In the genomic region with DNA sequence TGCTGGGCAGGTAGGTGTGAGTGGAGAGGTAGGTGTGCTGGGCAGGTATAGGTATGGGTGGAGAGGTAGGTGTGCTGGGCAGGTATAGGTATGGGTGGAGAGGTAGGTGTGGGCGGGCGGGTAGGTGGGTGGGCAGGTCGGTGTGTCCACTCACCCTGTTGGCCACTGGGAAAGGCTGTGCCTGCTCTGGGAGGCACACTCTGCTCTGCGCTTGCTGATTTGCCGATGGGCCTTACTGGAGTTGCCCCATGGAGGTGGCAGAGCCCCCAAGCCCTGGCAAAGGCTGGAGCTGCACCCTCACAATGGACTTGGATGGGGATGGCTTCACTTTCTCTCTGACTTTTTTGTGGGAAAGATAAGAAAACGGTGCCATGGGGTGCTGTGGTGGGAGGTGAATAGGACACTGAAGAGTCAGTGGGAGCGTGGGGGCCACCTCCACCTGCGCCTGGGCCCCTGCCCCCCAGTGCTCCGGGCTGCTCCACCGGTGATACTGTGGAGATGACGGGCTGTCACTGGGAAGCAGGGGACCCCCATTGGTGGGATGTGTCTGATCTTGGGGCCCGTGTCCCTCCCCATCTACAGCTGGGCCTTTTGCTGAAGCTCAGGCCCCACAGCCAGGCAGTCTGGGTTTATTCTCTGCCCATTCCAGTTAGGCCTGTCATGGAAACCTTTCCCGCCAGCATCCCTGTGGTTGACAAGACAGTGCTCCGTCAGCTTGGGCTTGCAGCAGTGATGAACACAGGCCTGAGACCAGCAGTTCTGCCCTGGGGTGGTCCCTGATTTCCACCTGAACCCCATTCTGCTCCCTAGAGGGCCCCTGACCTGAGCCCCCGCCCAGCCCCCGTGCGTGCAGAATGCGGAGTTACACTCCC, we compare ENCODE assay signal across 1 cellular context.
TF ChIP-seq lines count a peak whose summit lies in the region.

No MANE protein-coding gene starts in this region.

TF ChIP-seq in H1, 55 proteins besides CTCF, POLR2A, EP300 and RAD21:
- TF ChIP-seq NRF1 (IDR thresholded peaks at IDR 0.05; ENCODE audit: low read depth, low read length) (no peak), JUN (IDR thresholded peaks at IDR 0.05; ENCODE audit: low read depth, low read length) (no peak), TBP (IDR thresholded peaks at IDR 0.05; ENCODE audit: low read depth, low read length) (no peak), HDAC6 (IDR thresholded peaks at IDR 0.05; ENCODE audit: low read depth, low read length) (no peak), CBX5 (IDR thresholded peaks at IDR 0.05; ENCODE audit: low read depth, low read length) (no peak), EZH2 (IDR thresholded peaks at IDR 0.05; ENCODE audit: low read depth, low read length, severe bottlenecking) (no peak), PHF8 (conservative IDR thresholded peaks at IDR 0.05; ENCODE audit: low read depth, low read length) (no peak), RBBP5 (IDR thresholded peaks at IDR 0.05; ENCODE audit: borderline replicate concordance, low read depth, low read length) (no peak), SP4 (IDR thresholded peaks at IDR 0.05; ENCODE audit: low read length) (no peak), RNF2 (IDR thresholded peaks at IDR 0.05; ENCODE audit: borderline replicate concordance, low read depth, low read length, missing control alignments, poor library complexity, severe bottlenecking) (no peak), KDM5A (IDR thresholded peaks at IDR 0.05; ENCODE audit: low read length) (no peak), CHD1 (IDR thresholded peaks at IDR 0.05; ENCODE audit: low read depth, low read length) (no peak), BCL11A (IDR thresholded peaks at IDR 0.05; ENCODE audit: low read depth in 2 of 2, low read length in 2 of 2) (no peak), TCF12 (IDR thresholded peaks at IDR 0.05; ENCODE audit: low read depth, low read length) (no peak), YY1 (IDR thresholded peaks at IDR 0.05; ENCODE audit: low read depth, low read length) (no peak)
